1 cellular context compared by ENCODE assay signal in the genomic region with DNA sequence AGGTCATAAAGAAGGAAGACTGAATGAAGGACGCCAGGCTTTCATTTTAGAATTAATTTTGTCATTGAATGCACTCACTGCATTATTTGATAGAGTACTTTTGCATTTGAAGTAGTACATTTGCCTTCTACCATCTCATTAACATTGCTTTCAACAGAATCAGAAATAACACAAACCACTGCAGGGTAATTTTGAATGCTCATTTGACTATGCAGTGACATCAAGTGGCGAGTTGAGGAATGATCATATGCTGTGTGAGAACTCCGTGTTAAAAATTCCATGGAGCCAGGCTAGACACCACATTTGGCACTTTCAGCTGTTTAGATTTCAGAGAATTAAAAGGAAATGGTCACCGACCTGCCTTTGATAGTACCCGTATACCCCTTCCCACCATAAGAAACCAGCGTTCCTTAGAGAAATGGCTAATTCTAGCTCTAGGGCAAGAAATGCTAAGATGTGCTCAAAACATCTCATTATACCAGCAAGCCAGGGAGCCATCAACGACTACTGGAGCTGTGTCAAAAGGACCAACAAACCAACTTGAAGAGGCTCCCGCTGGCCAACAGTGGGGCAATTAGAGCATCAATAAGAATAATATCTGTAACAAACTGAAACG.
TF ChIP-seq lines count a peak whose summit lies in the region.

No MANE protein-coding gene starts in this region.

TF ChIP-seq in HCT116, 20 proteins besides CTCF, POLR2A, EP300 and RAD21 (continued from another document):
- TF ChIP-seq, protein P1, sequence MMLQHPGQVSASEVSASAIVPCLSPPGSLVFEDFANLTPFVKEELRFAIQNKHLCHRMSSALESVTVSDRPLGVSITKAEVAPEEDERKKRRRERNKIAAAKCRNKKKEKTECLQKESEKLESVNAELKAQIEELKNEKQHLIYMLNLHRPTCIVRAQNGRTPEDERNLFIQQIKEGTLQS (IDR thresholded peaks at IDR 0.05) = no peak
- TF ChIP-seq, protein P2, sequence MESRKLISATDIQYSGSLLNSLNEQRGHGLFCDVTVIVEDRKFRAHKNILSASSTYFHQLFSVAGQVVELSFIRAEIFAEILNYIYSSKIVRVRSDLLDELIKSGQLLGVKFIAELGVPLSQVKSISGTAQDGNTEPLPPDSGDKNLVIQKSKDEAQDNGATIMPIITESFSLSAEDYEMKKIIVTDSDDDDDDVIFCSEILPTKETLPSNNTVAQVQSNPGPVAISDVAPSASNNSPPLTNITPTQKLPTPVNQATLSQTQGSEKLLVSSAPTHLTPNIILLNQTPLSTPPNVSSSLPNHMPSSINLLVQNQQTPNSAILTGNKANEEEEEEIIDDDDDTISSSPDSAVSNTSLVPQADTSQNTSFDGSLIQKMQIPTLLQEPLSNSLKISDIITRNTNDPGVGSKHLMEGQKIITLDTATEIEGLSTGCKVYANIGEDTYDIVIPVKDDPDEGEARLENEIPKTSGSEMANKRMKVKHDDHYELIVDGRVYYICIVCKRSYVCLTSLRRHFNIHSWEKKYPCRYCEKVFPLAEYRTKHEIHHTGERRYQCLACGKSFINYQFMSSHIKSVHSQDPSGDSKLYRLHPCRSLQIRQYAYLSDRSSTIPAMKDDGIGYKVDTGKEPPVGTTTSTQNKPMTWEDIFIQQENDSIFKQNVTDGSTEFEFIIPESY (IDR thresholded peaks at IDR 0.05; ENCODE audit: extremely low read depth, insufficient replicate concordance, low read length) = no peak
- TF ChIP-seq JUND (IDR thresholded peaks at IDR 0.05) (no peak), CBX3 (IDR thresholded peaks at IDR 0.05; ENCODE audit: low read depth) (no peak), EZH2 (IDR thresholded peaks at IDR 0.05) (no peak), SIN3A (IDR thresholded peaks at IDR 0.05; ENCODE audit: low read depth) (no peak), EZH2phosphoT487 (IDR thresholded peaks at IDR 0.05; ENCODE audit: borderline replicate concordance) (no peak)
- TF ChIP-seq, protein P3, sequence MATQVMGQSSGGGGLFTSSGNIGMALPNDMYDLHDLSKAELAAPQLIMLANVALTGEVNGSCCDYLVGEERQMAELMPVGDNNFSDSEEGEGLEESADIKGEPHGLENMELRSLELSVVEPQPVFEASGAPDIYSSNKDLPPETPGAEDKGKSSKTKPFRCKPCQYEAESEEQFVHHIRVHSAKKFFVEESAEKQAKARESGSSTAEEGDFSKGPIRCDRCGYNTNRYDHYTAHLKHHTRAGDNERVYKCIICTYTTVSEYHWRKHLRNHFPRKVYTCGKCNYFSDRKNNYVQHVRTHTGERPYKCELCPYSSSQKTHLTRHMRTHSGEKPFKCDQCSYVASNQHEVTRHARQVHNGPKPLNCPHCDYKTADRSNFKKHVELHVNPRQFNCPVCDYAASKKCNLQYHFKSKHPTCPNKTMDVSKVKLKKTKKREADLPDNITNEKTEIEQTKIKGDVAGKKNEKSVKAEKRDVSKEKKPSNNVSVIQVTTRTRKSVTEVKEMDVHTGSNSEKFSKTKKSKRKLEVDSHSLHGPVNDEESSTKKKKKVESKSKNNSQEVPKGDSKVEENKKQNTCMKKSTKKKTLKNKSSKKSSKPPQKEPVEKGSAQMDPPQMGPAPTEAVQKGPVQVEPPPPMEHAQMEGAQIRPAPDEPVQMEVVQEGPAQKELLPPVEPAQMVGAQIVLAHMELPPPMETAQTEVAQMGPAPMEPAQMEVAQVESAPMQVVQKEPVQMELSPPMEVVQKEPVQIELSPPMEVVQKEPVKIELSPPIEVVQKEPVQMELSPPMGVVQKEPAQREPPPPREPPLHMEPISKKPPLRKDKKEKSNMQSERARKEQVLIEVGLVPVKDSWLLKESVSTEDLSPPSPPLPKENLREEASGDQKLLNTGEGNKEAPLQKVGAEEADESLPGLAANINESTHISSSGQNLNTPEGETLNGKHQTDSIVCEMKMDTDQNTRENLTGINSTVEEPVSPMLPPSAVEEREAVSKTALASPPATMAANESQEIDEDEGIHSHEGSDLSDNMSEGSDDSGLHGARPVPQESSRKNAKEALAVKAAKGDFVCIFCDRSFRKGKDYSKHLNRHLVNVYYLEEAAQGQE (IDR thresholded peaks at IDR 0.05; ENCODE audit: low read depth) = no peak
